Comparison of ENCODE assay signal across 9 cellular contexts in the genomic region with DNA sequence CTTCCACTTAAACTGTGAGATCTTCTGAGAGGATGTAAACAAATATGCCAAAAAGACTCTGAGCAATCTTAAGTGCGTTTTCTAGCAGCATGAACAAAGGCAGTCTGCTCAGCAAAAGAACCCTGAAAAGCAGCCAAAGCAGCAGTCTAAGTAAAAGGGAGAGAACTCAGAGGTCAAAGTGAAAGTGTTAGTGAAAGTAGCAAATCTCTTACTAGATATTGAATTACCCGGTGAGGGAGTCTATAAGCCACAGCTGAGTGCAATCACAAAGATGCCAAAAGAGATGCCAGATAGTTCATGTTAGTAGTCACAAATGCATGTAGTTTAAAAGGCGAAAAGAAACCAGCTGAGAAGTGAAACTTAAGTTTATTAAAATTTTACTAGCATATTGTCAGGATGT. TPM values are rescaled to one million over a fixed set of nuclear protein-coding genes. Genes with fewer than 3 reads are reported as not detected.
DNase-seq lines count a peak whose midpoint lies in the region; ATAC-seq and TF ChIP-seq lines count a peak whose summit lies in the region.
"Had no signal": no experiment of that assay in that cellular context is flagged by ENCODE, and none has a peak within 500 bp of the region (broad histone marks: within the 10 kb centered on the region; RNA-seq: fewer than 3 reads in every experiment).

No MANE protein-coding gene starts in this region.

- H3K79me2 ChIP-seq in DND-41 (ENCODE audit: insufficient read depth, low read length) (no peaks in the 10 kb centered on the region), mammary epithelial cell (ENCODE audit: insufficient read depth, low read length) (no peaks in the 10 kb centered on the region)

- H3K27ac ChIP-seq in DND-41 (ENCODE audit: low read length) (no peak overlapping the region), mammary epithelial cell (ENCODE audit: insufficient read depth, low read depth, low read length) (no peak overlapping the region), dorsolateral prefrontal cortex (no peak overlapping the region)

- H3K4me1 ChIP-seq in DND-41 (ENCODE audit: insufficient read depth, low read length) = peaks cover 5% of the 10 kb centered on the region; the same call in 1 of the 2 replicates
- peaks cover 2% of the 10 kb centered on the region for H3K4me1 ChIP-seq in mammary epithelial cell (ENCODE audit: insufficient read depth, low read length)

- H2AFZ ChIP-seq in DND-41 (ENCODE audit: low read depth, low read length) (peak overlapping the region; percentile 55), mammary epithelial cell (ENCODE audit: low read depth, low read length) (peak overlapping the region; percentile 56)

- dilution Hi-C loops in mammary epithelial cell (cut with HindIII; ENCODE audit: low sequenced_read_pairs) = no loop called here

- CTCF ChIA-PET in mammary epithelial cell (lab: Charles Lee; ENCODE audit: low non-redundant PET) = no interaction called here

- 36% methylated on average over 3 of the region's 3 CpGs for WGBS in mammary epithelial cell (ENCODE audit: low coverage, missing lambda C conversion rate)

- no peak for TF ChIP-seq CTCF in DND-41 (IDR thresholded peaks at IDR 0.05; ENCODE audit: borderline replicate concordance, extremely low read depth, low read length, poor library complexity, severe bottlenecking)
- TF ChIP-seq CTCF in mammary epithelial cell (conservative IDR thresholded peaks at IDR 0.05 in 1 of 2, IDR thresholded peaks at IDR 0.05 in 1 of 2; ENCODE audit: extremely low read depth in 1 of 2, insufficient read depth in 1 of 2, low read depth in 1 of 2, low read length in 2 of 2) = no peak
- no peak for TF ChIP-seq CTCF in dorsolateral prefrontal cortex (IDR thresholded peaks at IDR 0.05 in 54 of 56, conservative IDR thresholded peaks at IDR 0.05 in 2 of 56; ENCODE audit: low read depth in 1 of 56, partially characterized antibody in 56 of 56)

- ATAC-seq in DND-41 (ENCODE audit: insufficient read depth, low read depth) (peak; percentile 93), GM19372 (IDR thresholded peaks at IDR 0.05; ENCODE audit: low read depth, unreplicated experiment) (peak; percentile 95), HG03175 (IDR thresholded peaks at IDR 0.05; ENCODE audit: unreplicated experiment) (peak; percentile 99)

- peak overlapping the region; percentile 46; the same call in 1 of the 2 replicates for H3K4me2 ChIP-seq in DND-41 (ENCODE audit: insufficient read depth, low read length)
- peak overlapping the region; percentile 37 for H3K4me2 ChIP-seq in mammary epithelial cell (ENCODE audit: insufficient read depth, low read depth, low read length)

- in situ Hi-C loops in mammary epithelial cell (cut with MboI; ENCODE audit: low sequenced_read_pairs in 2 of 2) = no loop called here

- H3K4me3 ChIP-seq in DND-41 (ENCODE audit: low read depth in 1 of 2, low read length in 2 of 2) (no peak overlapping the region; a peak in 1 of 4 replicates), mammary epithelial cell (replicated peaks in 1 of 3; ENCODE audit: insufficient read depth in 1 of 3, low read depth in 2 of 3, low read length in 3 of 3) (no peak overlapping the region), dorsolateral prefrontal cortex (peak overlapping the region in 1 of 59 donors; percentile 5)

- intact Hi-C loops in mammary epithelial cell (cut with micrococcal nuclease) = no loop called here
- intact Hi-C loops in dorsolateral prefrontal cortex (cut with DNase I) = no loop called here

- no TSS peak for BruUV-seq in mammary epithelial cell (replicated peaks; lab: Mats Ljungman, UMichigan)

- H3K9me3 ChIP-seq in DND-41 (ENCODE audit: insufficient read depth, low read length, severe bottlenecking) (no peaks in the 10 kb centered on the region), mammary epithelial cell (replicated peaks; ENCODE audit: insufficient read depth, low read length) (no peaks in the 10 kb centered on the region)

- no peak overlapping the region for H3K9ac ChIP-seq in DND-41 (ENCODE audit: low read depth, low read length)
- no peak overlapping the region for H3K9ac ChIP-seq in mammary epithelial cell (ENCODE audit: insufficient read depth, low read length)

- H3K27me3 ChIP-seq in DND-41 (ENCODE audit: insufficient read depth, low read length, poor library complexity) (no peaks in the 10 kb centered on the region), mammary epithelial cell (ENCODE audit: insufficient read depth, low read length) (no peaks in the 10 kb centered on the region), dorsolateral prefrontal cortex (no peaks in the 10 kb centered on the region)

- DNase-seq in DND-41 (no peak), mammary epithelial cell (no peak), dorsolateral prefrontal cortex (no peak), NOMO-1 treated with dmso at 0.1 percent for 144 hours (lab: John Stamatoyannopoulos, UW; ENCODE audit: unreplicated experiment) (no peak), 8988T (no peak)
- DNase-seq in NK-92 treated with Interleukin-12 subunit alpha and Interleukin-12 subunit beta, amount 100 ng/mL, for 24 hours (lab: John Stamatoyannopoulos, UW) = no peak

- no peaks in the 10 kb centered on the region for H3K36me3 ChIP-seq in DND-41 (ENCODE audit: insufficient read depth, low read length)
- no peaks in the 10 kb centered on the region for H3K36me3 ChIP-seq in mammary epithelial cell (ENCODE audit: insufficient read depth, low read length)

- H4K20me1 ChIP-seq in DND-41 (ENCODE audit: insufficient read depth, low read length) = no peaks in the 10 kb centered on the region
- H4K20me1 ChIP-seq in mammary epithelial cell (ENCODE audit: insufficient read depth, low read length) = no peaks in the 10 kb centered on the region

RNA-seq across cellular contexts. Expression of gene GNRHR, which starts 7.9 kb away (rescaled TPM):
- total RNA-seq in mammary epithelial cell (under 1 TPM in 1 of 2 donors, not detected in 1; 0.26 TPM), dorsolateral prefrontal cortex (not detected)
- polyA plus RNA-seq in mammary epithelial cell = 0.05 TPM
- polyA minus RNA-seq in mammary epithelial cell = not detected
- total RNA-seq: posterior vena cava had no signal
